In the genomic region with DNA sequence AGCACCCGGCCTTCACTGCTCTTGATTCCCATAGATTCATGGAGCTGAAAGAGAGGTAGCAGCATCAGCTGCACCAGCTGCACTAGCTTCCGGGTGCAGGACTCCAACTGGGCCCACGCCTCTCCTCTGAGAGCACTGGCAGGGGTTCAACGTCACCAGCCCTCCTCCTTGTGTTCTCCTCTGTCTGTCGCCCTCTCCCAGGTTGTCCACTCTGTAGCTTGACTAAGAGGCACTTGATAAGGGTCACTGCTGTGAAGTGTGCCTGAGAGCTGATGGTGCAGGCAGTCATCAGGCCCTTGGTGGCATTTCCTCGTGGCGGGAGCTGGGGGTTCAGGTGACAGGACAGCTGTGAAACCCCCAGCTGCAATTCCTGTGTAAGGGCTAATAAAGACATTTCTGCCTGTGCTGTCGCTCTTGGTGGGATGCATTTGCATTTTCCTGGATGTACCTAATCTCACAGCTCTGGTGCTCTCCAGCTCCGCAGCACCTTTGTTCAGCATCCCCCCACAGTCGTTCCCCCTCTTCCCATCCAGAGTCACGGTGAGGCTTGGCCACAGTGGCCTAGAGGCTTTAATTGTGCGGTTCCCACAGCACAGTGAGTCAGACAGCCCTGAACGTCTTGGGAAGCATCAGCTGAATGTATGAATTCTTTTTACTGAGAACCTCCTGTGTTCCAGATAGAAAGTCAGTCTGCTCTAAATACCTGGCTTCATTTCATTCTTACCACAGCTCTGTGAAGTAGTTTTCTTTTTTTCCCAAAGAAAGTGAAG, we compare ENCODE assay signal across 9 cellular contexts. TPM values are rescaled to one million over a fixed set of nuclear protein-coding genes. Genes with fewer than 3 reads are reported as not detected.
DNase-seq lines count a peak whose midpoint lies in the region; ATAC-seq and TF ChIP-seq lines count a peak whose summit lies in the region.
"Had no signal": no experiment of that assay in that cellular context is flagged by ENCODE, and none has a peak within 500 bp of the region (broad histone marks: within the 10 kb centered on the region; RNA-seq: fewer than 3 reads in every experiment).

No MANE protein-coding gene starts in this region.

- peaks cover 23% of the 10 kb centered on the region for H3K9me1 ChIP-seq in IMR-90 (ENCODE audit: insufficient read depth, low read length)

- peaks cover 35 to 69% of the 10 kb centered on the region in 2 experiments for H3K79me1 ChIP-seq in IMR-90 (ENCODE audit: low read depth in 1 of 2, low read length in 2 of 2)

- TF ChIP-seq CTCF in IMR-90 (conservative IDR thresholded peaks at IDR 0.05; ENCODE audit: low read depth, low read length) (no peak), fibroblast of villous mesenchyme (IDR thresholded peaks at IDR 0.05; ENCODE audit: insufficient read depth, low read depth, low read length) (no peak), smooth muscle cell (IDR thresholded peaks at IDR 0.05; ENCODE audit: borderline replicate concordance, insufficient read depth, poor library complexity, severe bottlenecking) (no peak), GM10248 (IDR thresholded peaks at IDR 0.05; ENCODE audit: control extremely low read depth, extremely low read depth, low read depth, missing control alignments) (no peak)

- no peak overlapping the region for H4K5ac ChIP-seq in IMR-90 (ENCODE audit: low read depth, low read length)

- peak overlapping the region; percentile 34; the same call in 1 of the 2 replicates for H3K4ac ChIP-seq in IMR-90 (ENCODE audit: low read depth, low read length)

- CTCF ChIA-PET in IMR-90 (lab: Yijun Ruan, JAX) (interaction anchor here (0.5 to 2.5 kb wide), 2 partner anchors 53 to 65 kb away, joined by 3 to 9 read pairs; no protein-coding TSS in a partner anchor), GM10248 (lab: Yijun Ruan, JAX) (interaction anchor here (1.0 to 5.2 kb wide), 8 partner anchors 9 to 84 kb away, joined by 3 to 34 read pairs (median 4); no protein-coding TSS in a partner anchor)

- ATAC-seq in IMR-90 (ENCODE audit: low read depth) (peak; percentile 63), GM21619 (IDR thresholded peaks at IDR 0.05; ENCODE audit: unreplicated experiment) (no peak), GM21381 (IDR thresholded peaks at IDR 0.05; ENCODE audit: unreplicated experiment) (no peak)

- H2AK5ac ChIP-seq in IMR-90 (ENCODE audit: low read depth, low read length), result peak overlapping the region; percentile 84

- POLR2A ChIA-PET in IMR-90 (lab: Charles Lee; ENCODE audit: unreplicated experiment) (no interaction called here), GM10248 (lab: Yijun Ruan, JAX) (no interaction called here)

- H4K20me1 ChIP-seq in IMR-90 (ENCODE audit: insufficient read depth, low read length) (peaks cover 43% of the 10 kb centered on the region), smooth muscle cell (ENCODE audit: low read depth) (peaks cover 78% of the 10 kb centered on the region)

- H3K36me3 ChIP-seq in IMR-90 (ENCODE audit: control insufficient read depth, insufficient read depth, low read length) (peaks cover 4% of the 10 kb centered on the region; the same call in 1 of the 2 replicates), SJSA1 (peaks cover 13% of the 10 kb centered on the region), smooth muscle cell (ENCODE audit: low read depth) (no peaks in the 10 kb centered on the region)

- H3K27ac ChIP-seq in IMR-90 (ENCODE audit: insufficient read depth, low read length), result no peak overlapping the region; the same call in 1 of the 2 replicates
- H3K27ac ChIP-seq in SJSA1, result 0 out of 2 replicates have a peak overlapping the region, but pooled peaks have one; percentile 27
- H3K27ac ChIP-seq in smooth muscle cell (ENCODE audit: low read depth), result peak overlapping the region; percentile 78

- H2BK5ac ChIP-seq in IMR-90 (ENCODE audit: low read depth, low read length, poor library complexity, severe bottlenecking), result no peak overlapping the region

- dilution Hi-C loops in IMR-90 (cut with HindIII; ENCODE audit: low sequenced_read_pairs, unreplicated experiment), result no loop called here

- H3K23ac ChIP-seq in IMR-90 (ENCODE audit: low read depth, low read length), result no peak overlapping the region

- WGBS in IMR-90 (ENCODE audit: extremely low coverage in 2 of 2, insufficient read length in 1 of 2), 2 experiments, result 75% methylated on average over 7 of the region's 13 CpGs; no CpG with 5 or more reads in 1 of the 2 experiments
- WGBS in smooth muscle cell (ENCODE audit: low lambda C conversion rate), result 69% methylated on average over 13 of the region's 13 CpGs

- DNase-seq in IMR-90 (peak; percentile 77), SJSA1 (ENCODE audit: low read depth in 1 of 2, low spot score in 2 of 2) (peak; percentile 43 to 59), fibroblast of villous mesenchyme (ENCODE audit: low read depth) (peak; percentile 76), smooth muscle cell (lab: John Stamatoyannopoulos, UW; ENCODE audit: unreplicated experiment) (no peak), GM10248 (ENCODE audit: extremely low spot score) (no peak), DMS 273 (lab: John Stamatoyannopoulos, UW; ENCODE audit: unreplicated experiment) (no peak)

- H3K4me3 ChIP-seq in IMR-90 (ENCODE audit: insufficient read depth, low read depth, low read length) (no peak overlapping the region), SJSA1 (no peak overlapping the region), fibroblast of villous mesenchyme (ENCODE audit: low read depth, low read length) (no peak overlapping the region), smooth muscle cell (no peak overlapping the region)
- H3K4me3 ChIP-seq: K562 had no signal

- H3K79me2 ChIP-seq in smooth muscle cell (ENCODE audit: low read depth), result peaks cover 60% of the 10 kb centered on the region

- H4K91ac ChIP-seq in IMR-90 (ENCODE audit: insufficient read depth, low read depth, low read length), result no peak overlapping the region; the same call in 1 of the 2 replicates

- H3K14ac ChIP-seq in IMR-90 (replicated peaks; ENCODE audit: low read depth, low read length), result peak overlapping the region; percentile 55; the same call in 1 of the 2 replicates

- H3F3A ChIP-seq in smooth muscle cell (ENCODE audit: low read depth), result peaks cover 6% of the 10 kb centered on the region

- H3K9ac ChIP-seq in IMR-90 (ENCODE audit: low read depth, low read length), result no peak overlapping the region
- H3K9ac ChIP-seq in smooth muscle cell (ENCODE audit: low read depth), result no peak overlapping the region

- H3K4me1 ChIP-seq in IMR-90 (ENCODE audit: control insufficient read depth, insufficient read depth, low read length), result peaks cover 16% of the 10 kb centered on the region
- H3K4me1 ChIP-seq in SJSA1 (replicated peaks), result peaks cover 28% of the 10 kb centered on the region
- peaks cover 2% of the 10 kb centered on the region for H3K4me1 ChIP-seq in smooth muscle cell (ENCODE audit: low read depth)

- BruUV-seq in IMR-90 (replicated peaks; lab: Mats Ljungman, UMichigan), result no TSS peak

- no peak overlapping the region for H2BK120ac ChIP-seq in IMR-90 (ENCODE audit: low read depth, low read length)

- H2BK15ac ChIP-seq in IMR-90 (ENCODE audit: low read depth, low read length), result 0 out of 3 replicates have a peak overlapping the region, but pooled peaks have one; percentile 10

- intact Hi-C loops in IMR-90 (cut with micrococcal nuclease), result no loop called here

- H2AFZ ChIP-seq in IMR-90 (replicated peaks; ENCODE audit: low read length, poor library complexity), result peak overlapping the region; percentile 34
- H2AFZ ChIP-seq in smooth muscle cell (ENCODE audit: low read depth), result no peak overlapping the region

- H3K56ac ChIP-seq in IMR-90 (ENCODE audit: extremely low read depth, insufficient read depth, low read length), result no peak overlapping the region

- H4K8ac ChIP-seq in IMR-90 (ENCODE audit: low read depth in 2 of 2, low read length in 2 of 2), result no peak overlapping the region

- no peak overlapping the region for H3K18ac ChIP-seq in IMR-90 (ENCODE audit: low read depth, low read length)

- H2AK9ac ChIP-seq in IMR-90 (replicated peaks; ENCODE audit: low read depth, low read length, poor library complexity), result no peak overlapping the region

- TF ChIP-seq POLR2A in IMR-90 (IDR thresholded peaks at IDR 0.05; ENCODE audit: low read depth, low read length), result no peak

- in situ Hi-C loops in IMR-90 (cut with MboI; ENCODE audit: low sequenced_read_pairs), result no loop called here

- TF ChIP-seq RAD21 in IMR-90 (IDR thresholded peaks at IDR 0.05; ENCODE audit: low read length), result no peak

- peak overlapping the region; percentile 5; the same call in 1 of the 2 replicates for H2BK20ac ChIP-seq in IMR-90 (ENCODE audit: low read depth, low read length)

- H3K9me3 ChIP-seq in IMR-90 (ENCODE audit: control insufficient read depth, insufficient read depth, low read length) (no peaks in the 10 kb centered on the region), SJSA1 (replicated peaks) (no peaks in the 10 kb centered on the region), smooth muscle cell (replicated peaks; ENCODE audit: low read depth) (no peaks in the 10 kb centered on the region)

- H3K4me2 ChIP-seq in IMR-90 (ENCODE audit: low read depth, low read length), result no peak overlapping the region
- peak overlapping the region; percentile 53 for H3K4me2 ChIP-seq in smooth muscle cell

- H3K27me3 ChIP-seq in IMR-90 (ENCODE audit: control insufficient read depth, insufficient read depth, low read length) (no peaks in the 10 kb centered on the region), SJSA1 (replicated peaks) (no peaks in the 10 kb centered on the region), smooth muscle cell (ENCODE audit: low read depth) (no peaks in the 10 kb centered on the region)

TF ChIP-seq in IMR-90, 13 proteins besides CTCF, POLR2A, EP300 and RAD21 (continues in another document):
- 0 out of 2 replicates have a peak, but pooled peaks have one; percentile 13 for TF ChIP-seq FOS (IDR thresholded peaks at IDR 0.05; ENCODE audit: low read depth, low read length)
- TF ChIP-seq, protein P1, sequence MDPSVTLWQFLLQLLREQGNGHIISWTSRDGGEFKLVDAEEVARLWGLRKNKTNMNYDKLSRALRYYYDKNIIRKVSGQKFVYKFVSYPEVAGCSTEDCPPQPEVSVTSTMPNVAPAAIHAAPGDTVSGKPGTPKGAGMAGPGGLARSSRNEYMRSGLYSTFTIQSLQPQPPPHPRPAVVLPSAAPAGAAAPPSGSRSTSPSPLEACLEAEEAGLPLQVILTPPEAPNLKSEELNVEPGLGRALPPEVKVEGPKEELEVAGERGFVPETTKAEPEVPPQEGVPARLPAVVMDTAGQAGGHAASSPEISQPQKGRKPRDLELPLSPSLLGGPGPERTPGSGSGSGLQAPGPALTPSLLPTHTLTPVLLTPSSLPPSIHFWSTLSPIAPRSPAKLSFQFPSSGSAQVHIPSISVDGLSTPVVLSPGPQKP (IDR thresholded peaks at IDR 0.05; ENCODE audit: borderline replicate concordance, low read depth, low read length), result no peak

RNA-seq across cellular contexts. Expression of a gene that starts 28.5 kb away (rescaled TPM):
- total RNA-seq in IMR-90 (2012; rRNA removed), result 2.7 and 3.1 TPM in 2 replicates
- polyA plus RNA-seq in IMR-90 (2012; rRNA removed), result 9.5 and 10.8 TPM in 2 replicates
- 5.9 and 8.8 TPM in 2 replicates for polyA plus RNA-seq in IMR-90 (2012; cell fraction: cytosol; rRNA removed)
- polyA plus RNA-seq in IMR-90 (2012; cell fraction: nucleus; rRNA removed; ENCODE audit: low replicate concordance), result 29.1 and 35.2 TPM in 2 replicates
- 11.1 and 13.5 TPM in 2 replicates for total RNA-seq in SJSA1 (2014; rRNA removed; shearing (Covaris generic))
- total RNA-seq in fibroblast of villous mesenchyme, result 16.4 and 18.4 TPM in 2 replicates
- total RNA-seq in smooth muscle cell, result 7.6 and 11.8 TPM in 2 replicates
- polyA plus RNA-seq in smooth muscle cell, result 15.3 and 24.7 TPM in 2 replicates

Comparison
In these comparisons a context has a peak if more than half of its experiments do, and no peak if none do; other contexts are left out.
1. DNase-seq: peak in IMR-90 (single experiment), SJSA1 (2 of 2) and fibroblast of villous mesenchyme (single experiment); none in smooth muscle cell (single experiment), GM10248 (single experiment) and DMS 273 (single experiment).